25 cellular contexts compared by ENCODE assay signal in the genomic region with DNA sequence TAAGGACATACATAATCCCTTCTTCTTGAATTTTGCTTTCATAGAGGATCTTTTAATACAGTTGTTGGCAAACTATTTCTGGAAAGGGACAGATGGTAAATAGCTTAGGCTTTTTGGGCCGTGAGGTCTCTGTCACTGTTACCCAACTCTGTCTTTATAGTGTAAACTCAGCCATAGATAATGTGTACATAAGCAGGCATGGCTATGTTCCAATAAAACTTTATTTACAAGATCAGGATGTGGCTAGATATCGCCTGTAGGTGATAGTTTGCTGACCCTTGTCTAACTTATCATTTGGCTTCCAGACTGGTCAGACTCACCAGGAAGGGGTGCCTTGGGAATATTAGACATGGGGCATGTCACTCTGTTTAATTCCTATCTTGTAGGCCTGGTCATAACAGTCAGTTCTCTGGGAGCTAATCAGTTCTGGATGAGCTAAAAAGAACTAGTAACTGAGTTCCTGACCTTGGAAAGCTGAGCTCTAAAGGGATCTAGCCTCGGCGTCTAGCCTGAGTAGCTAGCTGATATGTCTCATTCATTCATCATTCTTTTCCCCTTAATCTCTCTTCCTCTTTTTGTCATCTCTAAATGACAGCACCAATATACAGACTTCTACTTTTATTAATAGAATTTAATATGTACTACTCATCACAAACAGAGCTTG.
A peak's percentile ranks its signal among the peaks of the same experiment; 100 is the strongest.
DNase-seq lines count a peak whose midpoint lies in the region; ATAC-seq, FAIRE-seq and TF ChIP-seq lines count a peak whose summit lies in the region.
"Had no signal": no experiment of that assay in that cellular context is flagged by ENCODE, and none has a peak within 500 bp of the region (broad histone marks: within the 10 kb centered on the region; RNA-seq: fewer than 3 reads in every experiment).

No MANE protein-coding gene starts in this region.

- TF ChIP-seq CTCF in OCI-LY3 (IDR thresholded peaks at IDR 0.05; ENCODE audit: low read depth, low read length) (no peak), endothelial cell of umbilical vein (IDR thresholded peaks at IDR 0.05; ENCODE audit: extremely low read depth in 1 of 2, insufficient read depth in 1 of 2, low read depth in 1 of 2, low read length in 2 of 2) (no peak), GM23338 (conservative IDR thresholded peaks at IDR 0.05; ENCODE audit: low read depth in 2 of 2) (no peak)

- TF ChIP-seq POLR2A in endothelial cell of umbilical vein (IDR thresholded peaks at IDR 0.05; ENCODE audit: low read depth, low read length): no peak

- FAIRE-seq in endothelial cell of umbilical vein (lab: Jason Lieb, UNC): no peak
- FAIRE-seq: D721Med had no signal

- no peaks in the 10 kb centered on the region for H3K79me2 ChIP-seq in OCI-LY3 (ENCODE audit: low read length)
- no peaks in the 10 kb centered on the region for H3K79me2 ChIP-seq in endothelial cell of umbilical vein (ENCODE audit: control insufficient read depth, insufficient read depth, low read length)
- no peaks in the 10 kb centered on the region for H3K79me2 ChIP-seq in GM23338 (replicated peaks; ENCODE audit: insufficient read depth)

- H3K9me3 ChIP-seq in OCI-LY3 (ENCODE audit: insufficient read depth, low read length) (no peaks in the 10 kb centered on the region), endothelial cell of umbilical vein (replicated peaks; ENCODE audit: control insufficient read depth, insufficient read depth, low read length) (no peaks in the 10 kb centered on the region)
- H3K9me3 ChIP-seq: colonic mucosa, left ventricle myocardium inferior, MG63, prostate gland, thyroid gland had no signal

- dilution Hi-C loops in endothelial cell of umbilical vein (cut with MboI; ENCODE audit: extremely low pct_ligation_motif_present, low sequenced_read_pairs): no loop called here

- BruUV-seq in endothelial cell of umbilical vein (replicated peaks; lab: Mats Ljungman, UMichigan): no TSS peak

- H3K36me3 ChIP-seq in OCI-LY3 (replicated peaks; ENCODE audit: low read depth, low read length) (no peaks in the 10 kb centered on the region), endothelial cell of umbilical vein (ENCODE audit: control insufficient read depth in 2 of 2, extremely low read depth in 1 of 2, insufficient read depth in 2 of 2, low read length in 2 of 2) (no peaks in the 10 kb centered on the region), GM23338 (ENCODE audit: insufficient read depth) (no peaks in the 10 kb centered on the region)
- H3K36me3 ChIP-seq: colonic mucosa, left ventricle myocardium inferior, MG63, neural progenitor cell, prostate gland, thyroid gland had no signal

- H3K36me3 Mint-ChIP-seq in GM23338 (ENCODE audit: low read depth): no peaks in the 10 kb centered on the region
- H3K36me3 Mint-ChIP-seq: IgD-negative memory B cell, immature natural killer cell, neural progenitor cell had no signal

- no peaks in the 10 kb centered on the region for H3F3A ChIP-seq in GM23338 (replicated peaks; ENCODE audit: low read depth)

- H3K27me3 Mint-ChIP-seq in GM23338 (ENCODE audit: insufficient read depth, low read depth, poor library complexity): peaks cover 17% of the 10 kb centered on the region

- H3K9me2 ChIP-seq in GM23338 (ENCODE audit: insufficient read depth): no peaks in the 10 kb centered on the region

- H3K4me2 ChIP-seq in OCI-LY3 (ENCODE audit: low read length) (peak overlapping the region; percentile 54), endothelial cell of umbilical vein (ENCODE audit: insufficient read depth, low read length) (no peak overlapping the region), GM23338 (no peak overlapping the region)
- H3K4me2 ChIP-seq: neural progenitor cell had no signal

- POLR2A ChIA-PET in endothelial cell of umbilical vein (lab: Charles Lee): no interaction called here

- H3K27me3 ChIP-seq in OCI-LY3 (ENCODE audit: low read depth, low read length): no peaks in the 10 kb centered on the region
- H3K27me3 ChIP-seq in endothelial cell of umbilical vein (ENCODE audit: control insufficient read depth in 2 of 2, insufficient read depth in 2 of 2, low read length in 2 of 2): peaks cover 15% of the 10 kb centered on the region in 2 experiments
- peaks cover 12% of the 10 kb centered on the region for H3K27me3 ChIP-seq in GM23338 (ENCODE audit: insufficient read depth)
- H3K27me3 ChIP-seq: colonic mucosa, MG63, thyroid gland had no signal

- H3K4me1 ChIP-seq in OCI-LY3 (ENCODE audit: low read length) (peaks cover 16% of the 10 kb centered on the region), endothelial cell of umbilical vein (ENCODE audit: control insufficient read depth, extremely low read depth, insufficient read depth, low read length) (no peaks in the 10 kb centered on the region), GM23338 (ENCODE audit: insufficient read depth) (peaks cover 30% of the 10 kb centered on the region)
- H3K4me1 ChIP-seq: colonic mucosa, left ventricle myocardium inferior, prostate gland, thyroid gland had no signal

- no peaks in the 10 kb centered on the region for H3K9me1 ChIP-seq in endothelial cell of umbilical vein (replicated peaks; ENCODE audit: control insufficient read depth, extremely low read depth, insufficient read depth, low read length)

- H2AFZ ChIP-seq in OCI-LY3 (ENCODE audit: low read depth, low read length) (no peak overlapping the region), endothelial cell of umbilical vein (ENCODE audit: low read depth, low read length) (peak overlapping the region; percentile 3), GM23338 (no peak overlapping the region)
- H2AFZ ChIP-seq: neural progenitor cell had no signal

- intact Hi-C loops in endothelial cell of umbilical vein (cut with micrococcal nuclease): no loop called here

- ATAC-seq in HG02759 (IDR thresholded peaks at IDR 0.05; ENCODE audit: unreplicated experiment): peak; percentile 59
- ATAC-seq in GM23338: no peak
- no peak for ATAC-seq in HG02571 (IDR thresholded peaks at IDR 0.05; ENCODE audit: unreplicated experiment)
- no peak for ATAC-seq in GM19455 (IDR thresholded peaks at IDR 0.05; ENCODE audit: unreplicated experiment)
- ATAC-seq: activated CD4-positive, alpha-beta T cell treated with anti-CD3 and anti-CD28 coated beads for 36 hours; stimulated activated naive CD8-positive, alpha-beta T cell treated with anti-CD3 and anti-CD28 coated beads, Interleukin-15, Interleukin-2, amounts not matched to agents 100 U/mL and 50 U/mL, for 24 hours had no signal

- peaks cover 38% of the 10 kb centered on the region for H3K4me1 Mint-ChIP-seq in GM23338
- H3K4me1 Mint-ChIP-seq: activated CD4-positive, alpha-beta T cell treated with anti-CD3 and anti-CD28 coated beads for 36 hours; IgD-negative memory B cell; immature natural killer cell had no signal

- CTCF ChIA-PET in endothelial cell of umbilical vein (lab: Charles Lee): interaction anchor here (0.5 to 2.2 kb wide), 5 partner anchors 8 to 209 kb away, joined by 3 to 7 read pairs (median 4); a partner anchor contains a TSS

- H3K4me3 Mint-ChIP-seq in GM23338: no peak overlapping the region
- H3K4me3 Mint-ChIP-seq: activated CD4-positive, alpha-beta T cell treated with anti-CD3 and anti-CD28 coated beads for 36 hours; IgD-negative memory B cell; immature natural killer cell; neural progenitor cell had no signal

- H3K9ac ChIP-seq in OCI-LY3 (ENCODE audit: low read length): no peak overlapping the region
- no peak overlapping the region for H3K9ac ChIP-seq in endothelial cell of umbilical vein (replicated peaks; ENCODE audit: extremely low read depth, insufficient read depth, low read length)
- H3K9ac ChIP-seq: neural progenitor cell had no signal

- no peaks in the 10 kb centered on the region for H4K20me1 ChIP-seq in OCI-LY3 (ENCODE audit: insufficient read depth, low read length)
- H4K20me1 ChIP-seq in endothelial cell of umbilical vein (replicated peaks; ENCODE audit: control insufficient read depth, extremely low read depth, insufficient read depth, low read length): no peaks in the 10 kb centered on the region
- H4K20me1 ChIP-seq in GM23338 (replicated peaks; ENCODE audit: insufficient read depth): no peaks in the 10 kb centered on the region

- DNase-seq in CMK (ENCODE audit: low read depth) (peak; percentile 24), endothelial cell of umbilical vein (ENCODE audit: low read depth, low spot score) (no peak), GM23338 (ENCODE audit: low spot score) (no peak)
- DNase-seq in activated CD4-positive, alpha-beta T cell treated with anti-CD3 and anti-CD28 coated beads, Interleukin-2, amount 50 U/mL, for 1 hour: no peak
- DNase-seq: activated CD4-positive, alpha-beta T cell treated with anti-CD3 and anti-CD28 coated beads for 36 hours; colonic mucosa; HCEC 1CT; immature natural killer cell; left ventricle myocardium inferior; MG63; NCI-H1694 treated with DMSO at 0.1 percent for 48 hours; NCI-H2227 treated with DMSO at 0.1 percent for 48 hours; NCI-H748 treated with DMSO at 0.1 percent for 48 hours; stimulated activated CD4-positive, alpha-beta T cell treated with anti-CD3 and anti-CD28 coated beads, Interleukin-1b, Interleukin-23, amount 100 ng/mL, for 48 hours; stimulated activated naive CD8-positive, alpha-beta T cell treated with anti-CD3 and anti-CD28 coated beads, Interleukin-15, Interleukin-2, amounts not matched to agents 100 U/mL and 50 U/mL, for 24 hours; thyroid gland had no signal

- no peaks in the 10 kb centered on the region for H3K9me3 Mint-ChIP-seq in GM23338
- H3K9me3 Mint-ChIP-seq: IgD-negative memory B cell, immature natural killer cell, neural progenitor cell had no signal

- H3K27ac ChIP-seq in OCI-LY3 (ENCODE audit: low read length): no peak overlapping the region
- no peak overlapping the region for H3K27ac ChIP-seq in endothelial cell of umbilical vein (ENCODE audit: insufficient read depth, low read depth, low read length)
- H3K27ac ChIP-seq in GM23338 (ENCODE audit: low read depth): no peak overlapping the region
- H3K27ac ChIP-seq: C4-2B, colonic mucosa, left ventricle myocardium inferior, neural progenitor cell, prostate gland, thyroid gland had no signal

- H3K4me3 ChIP-seq in OCI-LY3 (ENCODE audit: low read length) (no peak overlapping the region), endothelial cell of umbilical vein (replicated peaks in 1 of 3; ENCODE audit: insufficient read depth in 1 of 3, low read depth in 1 of 3, low read length in 3 of 3) (no peak overlapping the region), GM23338 (no peak overlapping the region)
- H3K4me3 ChIP-seq: colonic mucosa, left ventricle myocardium inferior, MG63, neural progenitor cell, prostate gland, thyroid gland had no signal

- no peak overlapping the region for H3K27ac Mint-ChIP-seq in GM23338
- H3K27ac Mint-ChIP-seq: activated CD4-positive, alpha-beta T cell treated with anti-CD3 and anti-CD28 coated beads for 36 hours; IgD-negative memory B cell; immature natural killer cell; neural progenitor cell had no signal

TF ChIP-seq in endothelial cell of umbilical vein, 7 proteins besides CTCF, POLR2A, EP300 and RAD21 (continues in another document):
- no peak for TF ChIP-seq FOS (IDR thresholded peaks at IDR 0.05; ENCODE audit: borderline replicate concordance, insufficient read depth, low read length)
- no peak for TF ChIP-seq POLR2AphosphoS5 (IDR thresholded peaks at IDR 0.05; ENCODE audit: insufficient read depth, low read depth, low read length)
